In the genomic region with DNA sequence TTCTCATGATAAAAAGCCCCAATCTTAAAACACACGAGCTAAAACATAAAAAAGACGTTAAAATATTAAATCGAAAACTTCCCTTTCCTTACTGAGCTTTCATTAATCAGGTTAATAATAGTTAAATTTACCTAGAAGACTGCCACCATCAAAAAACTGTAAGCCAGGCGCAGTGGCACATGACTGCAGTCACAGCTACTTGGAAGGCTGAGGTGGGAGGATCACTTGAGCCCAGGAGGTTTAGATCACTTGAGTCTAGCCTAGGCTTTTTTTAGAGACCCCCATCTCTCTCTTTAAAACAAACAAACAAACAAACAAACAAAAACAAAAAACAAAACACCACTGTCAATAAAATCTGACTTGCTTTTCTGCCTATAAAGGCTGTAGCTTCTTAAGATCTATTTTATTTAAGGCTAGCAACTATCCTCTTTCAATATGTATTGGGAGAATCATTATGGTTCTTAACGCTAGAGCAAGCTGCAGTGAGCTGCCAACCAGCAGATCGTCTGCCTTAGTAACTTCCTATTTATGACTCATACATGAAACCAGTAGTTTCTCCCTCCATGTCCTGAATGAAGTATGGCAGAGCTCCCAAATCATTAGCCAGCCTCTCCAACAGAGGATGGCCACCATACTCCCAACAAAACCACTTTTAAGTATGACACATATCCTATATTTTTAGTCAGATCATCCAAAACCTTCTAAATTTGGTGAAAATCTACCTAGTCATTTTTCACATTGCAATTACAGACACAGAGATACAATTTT, we compare ENCODE assay signal across 1 cellular context.
TF ChIP-seq lines count a peak whose summit lies in the region.

No MANE protein-coding gene starts in this region.

TF ChIP-seq in HepG2, 621 proteins besides CTCF, POLR2A, EP300 and RAD21 (continued from another document):
- TF ChIP-seq GZF1 (CRISPR knock-in tag; IDR thresholded peaks at IDR 0.05) (no peak), MAZ (IDR thresholded peaks at IDR 0.05; ENCODE audit: borderline replicate concordance, low read depth, low read length) (no peak), MAZ (CRISPR knock-in tag; IDR thresholded peaks at IDR 0.05; ENCODE audit: low read depth) (no peak)
